9 cellular contexts compared by ENCODE assay signal in the genomic region with DNA sequence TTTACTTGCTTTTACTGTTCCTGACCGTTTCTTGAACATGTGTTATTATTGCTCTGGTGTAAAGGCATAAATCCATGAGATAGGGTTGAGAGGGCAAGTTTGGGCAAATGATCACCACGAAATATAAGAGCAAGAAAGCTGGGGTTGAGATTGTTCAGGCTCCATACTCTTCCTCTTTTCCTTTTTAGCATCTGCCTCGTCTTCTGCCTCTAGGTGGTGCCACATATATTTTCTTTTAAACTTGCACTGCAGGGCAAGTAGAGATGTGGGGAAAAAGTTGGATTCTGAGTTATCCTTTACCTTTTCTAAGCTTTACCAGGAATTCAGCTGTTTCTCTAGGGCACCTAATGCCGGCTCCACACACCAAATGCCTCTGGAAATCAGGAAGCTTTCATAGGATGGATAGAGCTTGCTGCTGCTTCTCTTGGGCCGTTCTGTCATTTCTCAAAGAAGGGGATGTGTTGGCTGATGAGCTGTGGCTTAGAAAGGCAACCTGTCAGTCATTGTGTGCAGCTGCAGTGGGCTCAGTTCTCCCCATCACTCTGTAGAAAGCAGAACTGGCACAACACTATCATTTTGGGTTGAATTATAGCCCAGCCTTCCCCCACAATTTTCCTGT.
DNase-seq lines count a peak whose midpoint lies in the region; ATAC-seq, FAIRE-seq and TF ChIP-seq lines count a peak whose summit lies in the region.
"Had no signal": no experiment of that assay in that cellular context is flagged by ENCODE, and none has a peak within 500 bp of the region (broad histone marks: within the 10 kb centered on the region; RNA-seq: fewer than 3 reads in every experiment).

No MANE protein-coding gene starts in this region.

- ATAC-seq in body of pancreas: no peak
- ATAC-seq in GM18870 (IDR thresholded peaks at IDR 0.05; ENCODE audit: unreplicated experiment): no peak

- H3K4me3 ChIP-seq in body of pancreas: no peak overlapping the region
- H3K4me3 ChIP-seq in neural progenitor cell: no peak overlapping the region

- H3K79me2 ChIP-seq in neural progenitor cell (ENCODE audit: low read depth): peaks cover 66% of the 10 kb centered on the region

- no peak overlapping the region for H3K27ac Mint-ChIP-seq in neural progenitor cell

- H3K9me3 ChIP-seq in body of pancreas (no peaks in the 10 kb centered on the region), neural progenitor cell (ENCODE audit: low read depth) (no peaks in the 10 kb centered on the region)

- H3K27me3 Mint-ChIP-seq in neural progenitor cell (ENCODE audit: insufficient read depth, low read depth): peaks cover 2% of the 10 kb centered on the region

- no peak for TF ChIP-seq POLR2A in body of pancreas (IDR thresholded peaks at IDR 0.05)
- no peak for TF ChIP-seq POLR2A in GM12892 (IDR thresholded peaks at IDR 0.05; ENCODE audit: low read depth, low read length)

- H3F3A ChIP-seq in neural progenitor cell (ENCODE audit: low read depth): no peaks in the 10 kb centered on the region

- WGBS in body of pancreas, 2 donors: 63 to 67% methylated on average over 5 of the region's 5 CpGs

- H3K36me3 ChIP-seq in body of pancreas (replicated peaks in 1 of 2; ENCODE audit: insufficient read depth in 1 of 2, low read depth in 2 of 2): no peaks in the 10 kb centered on the region
- no peaks in the 10 kb centered on the region for H3K36me3 ChIP-seq in neural progenitor cell

- FAIRE-seq in GM12892 (lab: Jason Lieb, UNC): no peak

- TF ChIP-seq CTCF in body of pancreas (IDR thresholded peaks at IDR 0.05): peak in 6 of 7 experiments; percentile 24 to 42 (median 29)
- TF ChIP-seq CTCF in neural progenitor cell (IDR thresholded peaks at IDR 0.05): peak; percentile 61

- H3K27me3 ChIP-seq in body of pancreas (no peaks in the 10 kb centered on the region), neural progenitor cell (no peaks in the 10 kb centered on the region)

- H4K20me1 ChIP-seq in neural progenitor cell (ENCODE audit: low read depth): no peaks in the 10 kb centered on the region

- intact Hi-C loops in body of pancreas (cut with DNase I): no loop called here

- H3K4me2 ChIP-seq in neural progenitor cell: no peak overlapping the region

- no peak overlapping the region for H3K9ac ChIP-seq in neural progenitor cell

- peaks cover 16% of the 10 kb centered on the region for H3K36me3 Mint-ChIP-seq in neural progenitor cell

- peaks cover 14% of the 10 kb centered on the region for H3K4me1 ChIP-seq in body of pancreas
- H3K4me1 ChIP-seq in neural progenitor cell: peaks cover 18% of the 10 kb centered on the region

- H3K27ac ChIP-seq in body of pancreas (no peak overlapping the region), neural progenitor cell (no peak overlapping the region)

- H3K4me3 Mint-ChIP-seq in neural progenitor cell: no peak overlapping the region

- H3K4me1 Mint-ChIP-seq in neural progenitor cell: peaks cover 30% of the 10 kb centered on the region

- DNase-seq in DMS 273 treated with DMSO at 0.1 percent for 48 hours (lab: John Stamatoyannopoulos, UW) (peak; percentile 3), LHCN-M2 (ENCODE audit: low read depth) (peak; percentile 29), body of pancreas (no peak), neural progenitor cell (ENCODE audit: low spot score) (no peak), NCI-H226 (no peak), DMS153 treated with DMSO at 0.1 percent for 48 hours (lab: John Stamatoyannopoulos, UW; ENCODE audit: unreplicated experiment) (no peak), GM12892 (ENCODE audit: insufficient read length) (no peak)
- DNase-seq: NCI-H1105 treated with DMSO at 0.1 percent for 48 hours had no signal

- no peaks in the 10 kb centered on the region for H3K9me3 Mint-ChIP-seq in neural progenitor cell

- H2AFZ ChIP-seq in neural progenitor cell (replicated peaks): no peak overlapping the region

Comparison
In these comparisons a context has a peak if more than half of its experiments do, and no peak if none do; other contexts are left out.
1. DNase-seq: peak in DMS 273 treated with DMSO at 0.1 percent for 48 hours (single experiment) and LHCN-M2 (single experiment); none in body of pancreas (0 of 4), neural progenitor cell (single experiment), NCI-H226 (single experiment), DMS153 treated with DMSO at 0.1 percent for 48 hours (single experiment) and GM12892 (single experiment).